In genomic region chr1:22131062-22131461, GRCh38 we compare ENCODE assay signal across 27 cellular contexts. TPM values are rescaled to one million over a fixed set of nuclear protein-coding genes. Genes with fewer than 3 reads are reported as not detected.
"Had no signal": no experiment of that assay in that cellular context is flagged by ENCODE, and none has a peak within 500 bp of the region (broad histone marks: within the 10 kb centered on the region; RNA-seq: fewer than 3 reads in every experiment).

No MANE protein-coding gene starts in this region.

- H3K27me3 ChIP-seq: ovary, pancreas, right atrium auricular region, sigmoid colon had no signal

- H3K4me1 Mint-ChIP-seq: neural crest cell had no signal

- H3K36me3 ChIP-seq: neural progenitor cell, neutrophil, ovary, pancreas, prostate gland, right atrium auricular region, right lobe of liver, sigmoid colon, spleen had no signal

- H3K36me3 Mint-ChIP-seq: naive thymus-derived CD8-positive, alpha-beta T cell; natural killer cell; natural killer cell treated with Interleukin-12 subunit alpha and Interleukin-12 subunit beta and Interleukin-15 and Interleukin-18, amount 100 ng/mL, for 72 hours had no signal

- H3K27ac Mint-ChIP-seq: natural killer cell; natural killer cell treated with Interleukin-12 subunit alpha and Interleukin-12 subunit beta and Interleukin-15 and Interleukin-18, amount 100 ng/mL, for 72 hours; nephron progenitor cell; neural progenitor cell; progenitor cell of endocrine pancreas had no signal

- H3K4me3 ChIP-seq: neural progenitor cell, ovary, pancreas, prostate gland, psoas muscle, right atrium auricular region, right lobe of liver, sigmoid colon, skin epidermis, smooth muscle cell, spleen had no signal

- DNase-seq: naive thymus-derived CD8-positive, alpha-beta T cell; natural killer cell; nephron progenitor cell; occipital lobe; ovary; pancreas; psoas muscle; retina; right lobe of liver; sigmoid colon; small intestine; spleen; stimulated activated CD4-positive, alpha-beta T cell treated with anti-CD3 and anti-CD28 coated beads, Interleukin-12 subunit alpha, Interleukin-12 subunit beta, amount 100 ng/mL, for 4 hours; stimulated activated CD4-positive, alpha-beta T cell treated with anti-CD3 and anti-CD28 coated beads, Interleukin-15, amount 100 ng/mL, for 24 hours; stimulated activated CD4-positive, alpha-beta T cell treated with anti-CD3 and anti-CD28 coated beads, Interleukin-1b, Interleukin-23, amount 100 ng/mL, for 48 hours; stimulated activated CD4-positive, alpha-beta T cell treated with anti-CD3 and anti-CD28 coated beads, Interleukin-2, amount 100 ng/mL, for 24 hours had no signal

- H3K27ac ChIP-seq: neural progenitor cell, neutrophil, ovary, pancreas, parathyroid adenoma, prostate gland, psoas muscle, right atrium auricular region, right lobe of liver, sigmoid colon, skin epidermis, spleen had no signal

- H3K9me3 Mint-ChIP-seq: naive thymus-derived CD8-positive, alpha-beta T cell; natural killer cell; natural killer cell treated with Interleukin-12 subunit alpha and Interleukin-12 subunit beta and Interleukin-15 and Interleukin-18, amount 100 ng/mL, for 72 hours; nephron; nephron progenitor cell; neural crest cell; neural progenitor cell had no signal

- H3K4me3 Mint-ChIP-seq: naive thymus-derived CD8-positive, alpha-beta T cell; natural killer cell; natural killer cell treated with Interleukin-12 subunit alpha and Interleukin-12 subunit beta and Interleukin-15 and Interleukin-18, amount 100 ng/mL, for 72 hours; nephron; nephron progenitor cell; neural crest cell; neural progenitor cell had no signal

- H3K27me3 Mint-ChIP-seq: natural killer cell treated with Interleukin-12 subunit alpha and Interleukin-12 subunit beta and Interleukin-15 and Interleukin-18, amount 100 ng/mL, for 72 hours had no signal

RNA-seq across cellular contexts. Expression of gene WNT4, which starts 11.8 kb away (rescaled TPM):
- total RNA-seq: naive thymus-derived CD8-positive, alpha-beta T cell; natural killer cell; natural killer cell treated with Interleukin-12 subunit alpha and Interleukin-12 subunit beta and Interleukin-15 and Interleukin-18, amount 100 ng/mL, for 72 hours had no signal
